ENCODE assay signal across 26 cellular contexts in the genomic region with DNA sequence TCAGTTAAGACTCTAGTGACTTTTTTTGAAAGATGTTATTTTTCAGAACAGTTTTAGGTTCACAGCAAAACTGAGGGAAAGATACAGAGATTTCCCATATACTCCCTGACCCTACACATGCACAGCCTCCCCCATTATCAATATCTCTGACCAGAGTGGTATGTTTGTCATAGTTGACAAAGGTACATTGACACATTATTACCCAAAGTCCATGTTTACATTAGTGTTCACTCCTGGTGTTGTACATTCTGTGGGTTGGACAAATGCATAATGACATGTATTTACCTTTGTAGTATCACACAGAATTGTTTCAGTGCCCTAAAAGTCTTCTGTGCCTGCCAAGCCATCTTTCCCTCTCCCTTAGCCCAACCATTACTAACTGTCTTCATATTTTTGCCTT.
"Had no signal": no experiment of that assay in that cellular context is flagged by ENCODE, and none has a peak within 500 bp of the region (broad histone marks: within the 10 kb centered on the region; RNA-seq: fewer than 3 reads in every experiment).

No MANE protein-coding gene starts in this region.

- DNase-seq: cerebellar nuclear complex; colonic mucosa; cortex of kidney; effector CD8-positive, alpha-beta T cell; effector memory CD8-positive, alpha-beta T cell; endodermal cell; erythroblast; esophagus squamous epithelium; foreskin fibroblast; foreskin melanocyte; gastrocnemius medialis; glutamatergic neuron; head of caudate nucleus; heart right ventricle; hypothalamus; immature natural killer cell; left cardiac atrium; left ventricle myocardium superior; lower lobe of right lung; mesenchymal stem cell had no signal

- ATAC-seq: effector memory CD8-positive, alpha-beta T cell; esophagus mucosa; gastrocnemius medialis; heart right ventricle; left cardiac atrium; left lobe of liver; left ventricle myocardium superior; lower lobe of right lung had no signal

- H3K27ac ChIP-seq: colonic mucosa, epithelial cell of prostate, esophagus squamous epithelium, gastrocnemius medialis, heart right ventricle, lower lobe of right lung had no signal

- H3K36me3 ChIP-seq: colonic mucosa, esophagus squamous epithelium, gastrocnemius medialis, heart right ventricle, lower lobe of right lung had no signal

- FAIRE-seq: endometrium, islet of Langerhans, keratinocyte had no signal

- H3K27me3 ChIP-seq: colonic mucosa, gastrocnemius medialis, heart right ventricle had no signal

- H3K4me1 ChIP-seq: colonic mucosa, esophagus squamous epithelium, gastrocnemius medialis had no signal

- H3K4me3 ChIP-seq: colonic mucosa, esophagus squamous epithelium, gastrocnemius medialis, heart right ventricle, lower lobe of right lung had no signal

- H3K9me3 ChIP-seq: colonic mucosa, gastrocnemius medialis, lower lobe of right lung had no signal
